Comparison of ENCODE assay signal across 17 cellular contexts in the genomic region with DNA sequence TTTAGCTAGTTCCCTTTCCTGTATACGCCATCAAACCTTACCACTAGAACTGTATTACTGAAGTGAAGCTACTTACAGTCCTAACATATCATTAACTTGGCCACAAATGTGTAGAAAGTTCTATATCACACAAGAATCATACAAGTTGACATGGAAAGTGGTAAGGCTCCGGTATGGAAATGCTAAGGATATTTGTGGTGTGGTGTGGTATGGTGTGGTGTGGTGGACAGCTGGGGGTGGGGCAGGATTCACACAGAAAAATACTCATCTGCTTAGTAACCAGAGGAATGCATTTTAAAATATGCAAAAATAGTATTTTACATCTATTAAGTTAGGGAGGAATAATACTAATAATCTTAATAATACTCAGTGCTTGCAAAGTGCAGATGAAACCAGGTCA.
"Had no signal": no experiment of that assay in that cellular context is flagged by ENCODE, and none has a peak within 500 bp of the region (broad histone marks: within the 10 kb centered on the region; RNA-seq: fewer than 3 reads in every experiment).

No MANE protein-coding gene starts in this region.

- H3K27me3 ChIP-seq: cardiac muscle cell, dorsolateral prefrontal cortex, right atrium auricular region, tibial artery had no signal

- H3K9me3 Mint-ChIP-seq: activated CD4-positive, alpha-beta memory T cell treated with anti-CD3 and anti-CD28 coated beads for 36 hours; activated T-helper 2 cell treated with anti-CD3 and anti-CD28 coated beads, Interferon-gamma antibody, Interleukin-2, Interleukin-4, amounts not matched to agents 10 μg/mL and 5 μg/mL and 100 μg/mL, durations not matched to agents 14 hours and 24 hours and 36 hours; T-helper 2 cell treated with Interferon-gamma antibody and Interleukin-4, amounts not matched to agents 5 μg/mL and 100 μg/mL, for 36 hours had no signal

- H3K4me3 ChIP-seq: cardiac muscle cell, dorsolateral prefrontal cortex, prostate gland, right atrium auricular region, tibial artery had no signal

- H3K4me1 ChIP-seq: prostate gland, right atrium auricular region, tibial artery had no signal

- H3K27ac ChIP-seq: cardiac muscle cell, dorsolateral prefrontal cortex, prostate gland, right atrium auricular region, tibial artery had no signal

- H3K4me1 Mint-ChIP-seq: naive B cell, neural crest cell had no signal

- DNase-seq: activated CD4-positive, alpha-beta memory T cell treated with anti-CD3 and anti-CD28 coated beads for 36 hours; activated CD4-positive, alpha-beta T cell treated with anti-CD3 and anti-CD28 coated beads for 4 hours; activated naive CD4-positive, alpha-beta T cell treated with anti-CD3 and anti-CD28 coated beads for 36 hours; activated T-cell treated with anti-CD3 and anti-CD28 coated beads for 4 hours; dorsolateral prefrontal cortex; foreskin fibroblast; hippocampal formation; naive B cell; stimulated activated naive CD8-positive, alpha-beta T cell treated with anti-CD3 and anti-CD28 coated beads, Interleukin-15, Interleukin-2, amounts not matched to agents 100 U/mL and 50 U/mL, for 24 hours; substantia nigra; tibial artery had no signal

- H3K36me3 Mint-ChIP-seq: activated CD4-positive, alpha-beta memory T cell treated with anti-CD3 and anti-CD28 coated beads for 36 hours; naive B cell had no signal

- H3K9me3 ChIP-seq: prostate gland, right atrium auricular region, tibial artery had no signal

- H3K27ac Mint-ChIP-seq: activated CD4-positive, alpha-beta memory T cell treated with anti-CD3 and anti-CD28 coated beads for 36 hours; activated naive CD4-positive, alpha-beta T cell treated with anti-CD3 and anti-CD28 coated beads for 36 hours; activated T-helper 2 cell treated with anti-CD3 and anti-CD28 coated beads, Interferon-gamma antibody, Interleukin-2, Interleukin-4, amounts not matched to agents 10 μg/mL and 5 μg/mL and 100 μg/mL, durations not matched to agents 14 hours and 24 hours and 36 hours; naive B cell; T-helper 2 cell treated with Interferon-gamma antibody and Interleukin-4, amounts not matched to agents 5 μg/mL and 100 μg/mL, for 36 hours had no signal

- H3K36me3 ChIP-seq: cardiac muscle cell, prostate gland, right atrium auricular region, tibial artery had no signal

- H3K27me3 Mint-ChIP-seq: activated CD4-positive, alpha-beta memory T cell treated with anti-CD3 and anti-CD28 coated beads for 36 hours had no signal

- H3K4me3 Mint-ChIP-seq: activated CD4-positive, alpha-beta memory T cell treated with anti-CD3 and anti-CD28 coated beads for 36 hours; activated naive CD4-positive, alpha-beta T cell treated with anti-CD3 and anti-CD28 coated beads for 36 hours; naive B cell; neural crest cell; T-helper 2 cell treated with Interferon-gamma antibody and Interleukin-4, amounts not matched to agents 5 μg/mL and 100 μg/mL, for 36 hours had no signal
